In the genomic region with DNA sequence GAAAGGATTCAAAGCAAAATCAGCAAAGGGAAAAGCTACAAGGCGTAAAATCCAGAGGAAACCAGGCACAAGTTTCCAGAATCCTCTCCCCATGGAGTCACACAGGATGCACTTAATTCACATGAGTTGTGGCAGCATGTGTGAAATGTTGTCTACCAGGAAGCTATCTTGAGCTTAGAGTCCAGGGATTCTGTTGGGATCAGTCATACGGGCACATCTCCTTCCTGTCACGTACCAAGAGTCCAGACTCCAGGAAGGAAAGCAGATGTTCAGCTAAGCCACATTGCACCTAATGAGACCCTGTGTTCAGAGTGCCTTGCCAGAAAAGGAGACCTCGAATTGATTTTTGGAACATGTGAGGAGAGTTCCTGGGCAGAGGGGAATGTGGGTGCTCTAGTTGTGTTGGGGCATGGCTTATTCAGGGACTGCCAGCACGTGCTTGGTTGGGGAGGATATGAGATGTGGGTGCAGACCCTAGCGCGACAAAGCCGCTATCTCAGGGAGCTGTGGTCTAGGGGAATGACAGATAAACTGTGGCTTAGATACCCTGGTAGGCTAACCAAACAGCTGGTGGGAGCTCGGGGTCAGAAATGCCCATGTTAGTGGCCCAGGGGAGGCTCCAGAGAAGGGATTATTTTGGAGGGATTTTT, we compare ENCODE assay signal across 16 cellular contexts.
DNase-seq lines count a peak whose midpoint lies in the region; ATAC-seq, FAIRE-seq and TF ChIP-seq lines count a peak whose summit lies in the region.
"Had no signal": no experiment of that assay in that cellular context is flagged by ENCODE, and none has a peak within 500 bp of the region (broad histone marks: within the 10 kb centered on the region; RNA-seq: fewer than 3 reads in every experiment).

No MANE protein-coding gene starts in this region.

- no peaks in the 10 kb centered on the region for H3K9me1 ChIP-seq in endothelial cell of umbilical vein (replicated peaks; ENCODE audit: control insufficient read depth, extremely low read depth, insufficient read depth, low read length)

- 69 to 95% methylated on average over 5 to 9 of the region's 9 CpGs for WGBS in gastroesophageal sphincter (ENCODE audit: low coverage in 1 of 2), 2 donors

- TF ChIP-seq CTCF in AG04449 (IDR thresholded peaks at IDR 0.05; ENCODE audit: insufficient read depth, low read length, missing control alignments) (no peak), HFFc6 (IDR thresholded peaks at IDR 0.05) (no peak), endothelial cell of umbilical vein (IDR thresholded peaks at IDR 0.05; ENCODE audit: extremely low read depth in 1 of 2, insufficient read depth in 1 of 2, low read depth in 1 of 2, low read length in 2 of 2) (no peak), gastroesophageal sphincter (IDR thresholded peaks at IDR 0.05) (no peak), OCI-LY7 (conservative IDR thresholded peaks at IDR 0.05; ENCODE audit: low read length) (no peak)

- peak; percentile 47 for FAIRE-seq in endothelial cell of umbilical vein (lab: Jason Lieb, UNC)
- FAIRE-seq: endometrium had no signal

- H3K36me3 ChIP-seq in endothelial cell of umbilical vein (ENCODE audit: control insufficient read depth in 2 of 2, extremely low read depth in 1 of 2, insufficient read depth in 2 of 2, low read length in 2 of 2), result peaks cover 0 to 16% of the 10 kb centered on the region in 2 experiments
- H3K36me3 ChIP-seq in gastroesophageal sphincter, result peaks cover 0 to 46% of the 10 kb centered on the region in 2 donors
- no peaks in the 10 kb centered on the region for H3K36me3 ChIP-seq in OCI-LY7 (ENCODE audit: insufficient read depth, low read length)

- H3K27me3 Mint-ChIP-seq in HFFc6 (ENCODE audit: insufficient read depth), result peaks cover 1% of the 10 kb centered on the region; the same call in 1 of the 2 replicates
- H3K27me3 Mint-ChIP-seq: activated naive CD8-positive, alpha-beta T cell treated with anti-CD3 and anti-CD28 coated beads for 36 hours had no signal

- no peak for ATAC-seq in gastroesophageal sphincter
- ATAC-seq: heart right ventricle, left cardiac atrium had no signal

- H3K4me2 ChIP-seq in endothelial cell of umbilical vein (ENCODE audit: insufficient read depth, low read length) (no peak overlapping the region), OCI-LY7 (ENCODE audit: low read length) (no peak overlapping the region)

- H4K20me1 ChIP-seq in endothelial cell of umbilical vein (replicated peaks; ENCODE audit: control insufficient read depth, extremely low read depth, insufficient read depth, low read length) (no peaks in the 10 kb centered on the region), OCI-LY7 (ENCODE audit: insufficient read depth, low read length) (no peaks in the 10 kb centered on the region)

- no peak for TF ChIP-seq EP300 in gastroesophageal sphincter (IDR thresholded peaks at IDR 0.05)

- H3K4me1 Mint-ChIP-seq in HFFc6 (ENCODE audit: low read depth), result peaks cover 32% of the 10 kb centered on the region
- H3K4me1 Mint-ChIP-seq: activated naive CD8-positive, alpha-beta T cell treated with anti-CD3 and anti-CD28 coated beads for 36 hours; central memory CD8-positive, alpha-beta T cell had no signal

- H3K9me3 ChIP-seq in endothelial cell of umbilical vein (replicated peaks; ENCODE audit: control insufficient read depth, insufficient read depth, low read length), result no peaks in the 10 kb centered on the region
- H3K9me3 ChIP-seq in gastroesophageal sphincter, result peaks cover 0 to 15% (median 0%) of the 10 kb centered on the region in 3 donors
- peaks cover 5% of the 10 kb centered on the region; the same call in 1 of the 2 replicates for H3K9me3 ChIP-seq in OCI-LY7 (ENCODE audit: low read length)

- TF ChIP-seq POLR2A in endothelial cell of umbilical vein (IDR thresholded peaks at IDR 0.05; ENCODE audit: low read depth, low read length) (no peak), gastroesophageal sphincter (IDR thresholded peaks at IDR 0.05) (no peak)

- H3K27me3 ChIP-seq in endothelial cell of umbilical vein (ENCODE audit: control insufficient read depth in 2 of 2, insufficient read depth in 2 of 2, low read length in 2 of 2) (no peaks in the 10 kb centered on the region), gastroesophageal sphincter (no peaks in the 10 kb centered on the region)
- H3K27me3 ChIP-seq: heart right ventricle had no signal

- H3K9me3 Mint-ChIP-seq in HFFc6, result peaks cover 16% of the 10 kb centered on the region

- peaks cover 3% of the 10 kb centered on the region for H3K4me1 ChIP-seq in endothelial cell of umbilical vein (ENCODE audit: control insufficient read depth, extremely low read depth, insufficient read depth, low read length)
- H3K4me1 ChIP-seq in gastroesophageal sphincter, result no peaks in the 10 kb centered on the region
- no peaks in the 10 kb centered on the region for H3K4me1 ChIP-seq in OCI-LY7 (ENCODE audit: insufficient read depth, low read length, poor library complexity, severe bottlenecking)

- no peak overlapping the region for H3K9ac ChIP-seq in endothelial cell of umbilical vein (replicated peaks; ENCODE audit: extremely low read depth, insufficient read depth, low read length)

- H3K4me3 Mint-ChIP-seq in HFFc6, result 0 out of 2 replicates have a peak overlapping the region, but pooled peaks have one; percentile 13
- H3K4me3 Mint-ChIP-seq: activated naive CD8-positive, alpha-beta T cell treated with anti-CD3 and anti-CD28 coated beads for 36 hours; central memory CD8-positive, alpha-beta T cell had no signal

- intact Hi-C loops in endothelial cell of umbilical vein (cut with micrococcal nuclease), result no loop called here
- intact Hi-C loops in OCI-LY7 (cut with micrococcal nuclease; ENCODE audit: unreplicated experiment), result no loop called here

- no peak overlapping the region for H3K4me3 ChIP-seq in AG04449 (ENCODE audit: low read depth, low read length)
- no peak overlapping the region for H3K4me3 ChIP-seq in endothelial cell of umbilical vein (replicated peaks in 1 of 3; ENCODE audit: insufficient read depth in 1 of 3, low read depth in 1 of 3, low read length in 3 of 3)
- H3K4me3 ChIP-seq in gastroesophageal sphincter, result no peak overlapping the region
- no peak overlapping the region for H3K4me3 ChIP-seq in OCI-LY7 (ENCODE audit: low read depth, low read length, poor library complexity, severe bottlenecking)
- H3K4me3 ChIP-seq: heart right ventricle had no signal

- H3K27ac ChIP-seq in endothelial cell of umbilical vein (ENCODE audit: insufficient read depth, low read depth, low read length), result no peak overlapping the region
- H3K27ac ChIP-seq in gastroesophageal sphincter, result no peak overlapping the region
- no peak overlapping the region for H3K27ac ChIP-seq in OCI-LY7 (ENCODE audit: low read depth, low read length, poor library complexity, severe bottlenecking)
- H3K27ac ChIP-seq: heart right ventricle, HL-60 had no signal

- dilution Hi-C loops in endothelial cell of umbilical vein (cut with MboI; ENCODE audit: extremely low pct_ligation_motif_present, low sequenced_read_pairs), result no loop called here

- H2AFZ ChIP-seq in endothelial cell of umbilical vein (ENCODE audit: low read depth, low read length), result no peak overlapping the region
- no peak overlapping the region for H2AFZ ChIP-seq in OCI-LY7 (ENCODE audit: low read length)

- peak; percentile 80 for DNase-seq in AG04449 (ENCODE audit: low read depth, low spot score)
- peak; percentile 79 for DNase-seq in HFFc6
- no peak for DNase-seq in endothelial cell of umbilical vein (ENCODE audit: low read depth, low spot score)
- DNase-seq in mesenteric fat pad (ENCODE audit: low spot score), result peak; percentile 41
- no peak for DNase-seq in DMS79 (lab: John Stamatoyannopoulos, UW)
- no peak for DNase-seq in NCI-H526 treated with DMSO at 0.1 percent for 48 hours (lab: John Stamatoyannopoulos, UW)
- DNase-seq in OCI-LY7 (ENCODE audit: low spot score), result no peak
- DNase-seq: activated CD4-positive, CD25-positive, alpha-beta regulatory T cell; activated naive CD8-positive, alpha-beta T cell treated with anti-CD3 and anti-CD28 coated beads for 36 hours; heart right ventricle; left cardiac atrium; NCI-H1436 treated with DMSO at 0.1 percent for 48 hours had no signal

- no TSS peak for BruUV-seq in endothelial cell of umbilical vein (replicated peaks; lab: Mats Ljungman, UMichigan)
- BruUV-seq in OCI-LY7 (replicated peaks; lab: Mats Ljungman, UMichigan), result no TSS peak

- peaks cover 54% of the 10 kb centered on the region for H3K36me3 Mint-ChIP-seq in HFFc6 (ENCODE audit: low read depth)

- no peaks in the 10 kb centered on the region for H3K9me2 ChIP-seq in OCI-LY7 (ENCODE audit: insufficient read depth, low read length)

- H3K79me2 ChIP-seq in endothelial cell of umbilical vein (ENCODE audit: control insufficient read depth, insufficient read depth, low read length) (no peaks in the 10 kb centered on the region), OCI-LY7 (ENCODE audit: insufficient read depth, low read depth, low read length) (no peaks in the 10 kb centered on the region)

- POLR2A ChIA-PET in AG04449 (lab: Yijun Ruan, JAX), result interaction anchor here (0.9 kb wide), 1 partner anchor 22 kb away, joined by 3 read pairs; no protein-coding TSS in a partner anchor
- POLR2A ChIA-PET in endothelial cell of umbilical vein (lab: Charles Lee), result no interaction called here
- POLR2A ChIA-PET in OCI-LY7 (lab: Charles Lee), result interaction anchor here (0.6 kb wide), 1 partner anchor 13 kb away, joined by 3 read pairs; no protein-coding TSS in a partner anchor

- H3K27ac Mint-ChIP-seq in HFFc6, result peak overlapping the region; percentile 92
- H3K27ac Mint-ChIP-seq: activated naive CD8-positive, alpha-beta T cell treated with anti-CD3 and anti-CD28 coated beads for 36 hours had no signal

- CTCF ChIA-PET in AG04449 (lab: Yijun Ruan, JAX) (interaction anchor here (1.0 to 2.4 kb wide), 4 partner anchors 10 to 70 kb away, joined by 3 to 18 read pairs (median 4); a partner anchor contains a TSS), endothelial cell of umbilical vein (lab: Charles Lee) (interaction anchor here (0.9 to 2.1 kb wide), 4 partner anchors 10 to 730 kb away, joined by 3 to 6 read pairs (median 4); no protein-coding TSS in a partner anchor), OCI-LY7 (lab: Charles Lee; ENCODE audit: unreplicated experiment) (no interaction called here)

TF ChIP-seq in endothelial cell of umbilical vein, 7 proteins besides CTCF, POLR2A, EP300 and RAD21:
- no peak for TF ChIP-seq EZH2 (IDR thresholded peaks at IDR 0.05; ENCODE audit: borderline replicate concordance, low read depth, low read length, severe bottlenecking)

Comparison
In these comparisons a context has a peak if more than half of its experiments do, and no peak if none do; other contexts are left out.
1. DNase-seq: peak in AG04449 (single experiment), HFFc6 (single experiment) and mesenteric fat pad (single experiment); none in endothelial cell of umbilical vein (single experiment), DMS79 (single experiment), NCI-H526 treated with DMSO at 0.1 percent for 48 hours (single experiment) and OCI-LY7 (single experiment).